Comparison of ENCODE assay signal across 1 cellular context in the genomic region with DNA sequence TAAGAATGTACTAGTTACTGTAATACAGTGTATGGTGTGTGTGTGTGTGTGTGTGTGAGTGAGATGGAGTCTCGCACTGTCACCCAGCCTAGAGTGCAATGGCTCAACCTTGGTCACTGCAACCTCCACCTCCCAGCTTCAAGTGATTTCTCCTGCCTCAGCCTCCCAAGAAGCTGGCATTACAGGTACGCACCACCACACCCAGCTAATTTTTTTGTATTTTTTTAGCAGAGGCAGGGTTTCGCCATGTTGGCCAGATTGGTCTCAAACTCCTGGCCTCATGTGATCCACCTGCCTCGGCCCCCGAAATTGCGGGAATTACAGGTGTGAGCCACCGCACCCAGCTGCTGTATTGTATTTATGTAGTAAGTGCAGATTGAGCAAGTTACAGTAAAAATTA.
TF ChIP-seq lines count a peak whose summit lies in the region.

No MANE protein-coding gene starts in this region.

TF ChIP-seq in GM12878, 131 proteins besides CTCF, POLR2A, EP300 and RAD21:
- no peak for TF ChIP-seq ZNF207 (IDR thresholded peaks at IDR 0.05; ENCODE audit: borderline replicate concordance)
- no peak for TF ChIP-seq KLF5 (IDR thresholded peaks at IDR 0.05; ENCODE audit: partially characterized antibody)
- TF ChIP-seq, protein P1, sequence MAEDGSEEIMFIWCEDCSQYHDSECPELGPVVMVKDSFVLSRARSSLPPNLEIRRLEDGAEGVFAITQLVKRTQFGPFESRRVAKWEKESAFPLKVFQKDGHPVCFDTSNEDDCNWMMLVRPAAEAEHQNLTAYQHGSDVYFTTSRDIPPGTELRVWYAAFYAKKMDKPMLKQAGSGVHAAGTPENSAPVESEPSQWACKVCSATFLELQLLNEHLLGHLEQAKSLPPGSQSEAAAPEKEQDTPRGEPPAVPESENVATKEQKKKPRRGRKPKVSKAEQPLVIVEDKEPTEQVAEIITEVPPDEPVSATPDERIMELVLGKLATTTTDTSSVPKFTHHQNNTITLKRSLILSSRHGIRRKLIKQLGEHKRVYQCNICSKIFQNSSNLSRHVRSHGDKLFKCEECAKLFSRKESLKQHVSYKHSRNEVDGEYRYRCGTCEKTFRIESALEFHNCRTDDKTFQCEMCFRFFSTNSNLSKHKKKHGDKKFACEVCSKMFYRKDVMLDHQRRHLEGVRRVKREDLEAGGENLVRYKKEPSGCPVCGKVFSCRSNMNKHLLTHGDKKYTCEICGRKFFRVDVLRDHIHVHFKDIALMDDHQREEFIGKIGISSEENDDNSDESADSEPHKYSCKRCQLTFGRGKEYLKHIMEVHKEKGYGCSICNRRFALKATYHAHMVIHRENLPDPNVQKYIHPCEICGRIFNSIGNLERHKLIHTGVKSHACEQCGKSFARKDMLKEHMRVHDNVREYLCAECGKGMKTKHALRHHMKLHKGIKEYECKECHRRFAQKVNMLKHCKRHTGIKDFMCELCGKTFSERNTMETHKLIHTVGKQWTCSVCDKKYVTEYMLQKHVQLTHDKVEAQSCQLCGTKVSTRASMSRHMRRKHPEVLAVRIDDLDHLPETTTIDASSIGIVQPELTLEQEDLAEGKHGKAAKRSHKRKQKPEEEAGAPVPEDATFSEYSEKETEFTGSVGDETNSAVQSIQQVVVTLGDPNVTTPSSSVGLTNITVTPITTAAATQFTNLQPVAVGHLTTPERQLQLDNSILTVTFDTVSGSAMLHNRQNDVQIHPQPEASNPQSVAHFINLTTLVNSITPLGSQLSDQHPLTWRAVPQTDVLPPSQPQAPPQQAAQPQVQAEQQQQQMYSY (CRISPR knock-in tag; IDR thresholded peaks at IDR 0.05): no peak
- no peak for TF ChIP-seq SREBF1 (IDR thresholded peaks at IDR 0.05; ENCODE audit: low read length)
- no peak for TF ChIP-seq IKZF2 (IDR thresholded peaks at IDR 0.05)
- TF ChIP-seq GATAD2B (conservative IDR thresholded peaks at IDR 0.05; ENCODE audit: low read depth): no peak
- TF ChIP-seq, protein P2, sequence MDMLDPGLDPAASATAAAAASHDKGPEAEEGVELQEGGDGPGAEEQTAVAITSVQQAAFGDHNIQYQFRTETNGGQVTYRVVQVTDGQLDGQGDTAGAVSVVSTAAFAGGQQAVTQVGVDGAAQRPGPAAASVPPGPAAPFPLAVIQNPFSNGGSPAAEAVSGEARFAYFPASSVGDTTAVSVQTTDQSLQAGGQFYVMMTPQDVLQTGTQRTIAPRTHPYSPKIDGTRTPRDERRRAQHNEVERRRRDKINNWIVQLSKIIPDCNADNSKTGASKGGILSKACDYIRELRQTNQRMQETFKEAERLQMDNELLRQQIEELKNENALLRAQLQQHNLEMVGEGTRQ (IDR thresholded peaks at IDR 0.05; ENCODE audit: borderline replicate concordance, low read depth, low read length): no peak
- no peak for TF ChIP-seq POLR2AphosphoS2 (IDR thresholded peaks at IDR 0.05; ENCODE audit: low read depth, low read length)
- TF ChIP-seq HDAC2 (IDR thresholded peaks at IDR 0.05): no peak
- no peak for TF ChIP-seq MYB (IDR thresholded peaks at IDR 0.05; ENCODE audit: borderline replicate concordance, low read depth, low read length)
- no peak for TF ChIP-seq CEBPB (IDR thresholded peaks at IDR 0.05; ENCODE audit: borderline replicate concordance in 1 of 2, low read depth in 2 of 2, low read length in 2 of 2)
- no peak for TF ChIP-seq WRNIP1 (IDR thresholded peaks at IDR 0.05; ENCODE audit: borderline replicate concordance, low read depth, low read length)
- no peak for TF ChIP-seq KDM1A (IDR thresholded peaks at IDR 0.05; ENCODE audit: borderline replicate concordance)
- no peak for TF ChIP-seq RCOR1 (conservative IDR thresholded peaks at IDR 0.05; ENCODE audit: low read depth, low read length)
- TF ChIP-seq, protein P3, sequence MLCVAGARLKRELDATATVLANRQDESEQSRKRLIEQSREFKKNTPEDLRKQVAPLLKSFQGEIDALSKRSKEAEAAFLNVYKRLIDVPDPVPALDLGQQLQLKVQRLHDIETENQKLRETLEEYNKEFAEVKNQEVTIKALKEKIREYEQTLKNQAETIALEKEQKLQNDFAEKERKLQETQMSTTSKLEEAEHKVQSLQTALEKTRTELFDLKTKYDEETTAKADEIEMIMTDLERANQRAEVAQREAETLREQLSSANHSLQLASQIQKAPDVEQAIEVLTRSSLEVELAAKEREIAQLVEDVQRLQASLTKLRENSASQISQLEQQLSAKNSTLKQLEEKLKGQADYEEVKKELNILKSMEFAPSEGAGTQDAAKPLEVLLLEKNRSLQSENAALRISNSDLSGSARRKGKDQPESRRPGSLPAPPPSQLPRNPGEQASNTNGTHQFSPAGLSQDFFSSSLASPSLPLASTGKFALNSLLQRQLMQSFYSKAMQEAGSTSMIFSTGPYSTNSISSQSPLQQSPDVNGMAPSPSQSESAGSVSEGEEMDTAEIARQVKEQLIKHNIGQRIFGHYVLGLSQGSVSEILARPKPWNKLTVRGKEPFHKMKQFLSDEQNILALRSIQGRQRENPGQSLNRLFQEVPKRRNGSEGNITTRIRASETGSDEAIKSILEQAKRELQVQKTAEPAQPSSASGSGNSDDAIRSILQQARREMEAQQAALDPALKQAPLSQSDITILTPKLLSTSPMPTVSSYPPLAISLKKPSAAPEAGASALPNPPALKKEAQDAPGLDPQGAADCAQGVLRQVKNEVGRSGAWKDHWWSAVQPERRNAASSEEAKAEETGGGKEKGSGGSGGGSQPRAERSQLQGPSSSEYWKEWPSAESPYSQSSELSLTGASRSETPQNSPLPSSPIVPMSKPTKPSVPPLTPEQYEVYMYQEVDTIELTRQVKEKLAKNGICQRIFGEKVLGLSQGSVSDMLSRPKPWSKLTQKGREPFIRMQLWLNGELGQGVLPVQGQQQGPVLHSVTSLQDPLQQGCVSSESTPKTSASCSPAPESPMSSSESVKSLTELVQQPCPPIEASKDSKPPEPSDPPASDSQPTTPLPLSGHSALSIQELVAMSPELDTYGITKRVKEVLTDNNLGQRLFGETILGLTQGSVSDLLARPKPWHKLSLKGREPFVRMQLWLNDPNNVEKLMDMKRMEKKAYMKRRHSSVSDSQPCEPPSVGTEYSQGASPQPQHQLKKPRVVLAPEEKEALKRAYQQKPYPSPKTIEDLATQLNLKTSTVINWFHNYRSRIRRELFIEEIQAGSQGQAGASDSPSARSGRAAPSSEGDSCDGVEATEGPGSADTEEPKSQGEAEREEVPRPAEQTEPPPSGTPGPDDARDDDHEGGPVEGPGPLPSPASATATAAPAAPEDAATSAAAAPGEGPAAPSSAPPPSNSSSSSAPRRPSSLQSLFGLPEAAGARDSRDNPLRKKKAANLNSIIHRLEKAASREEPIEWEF (IDR thresholded peaks at IDR 0.05; ENCODE audit: insufficient replicate concordance, low read depth, low read length): no peak
- no peak for TF ChIP-seq MTA2 (IDR thresholded peaks at IDR 0.05; ENCODE audit: low read depth)
